Comparison of ENCODE assay signal across 14 cellular contexts in genomic region chr5:172838151-172838875, GRCh38. TPM values are rescaled to one million over a fixed set of nuclear protein-coding genes. Genes with fewer than 3 reads are reported as not detected.
DNase-seq lines count a peak whose midpoint lies in the region; ATAC-seq and FAIRE-seq lines count a peak whose summit lies in the region.
"Had no signal": no experiment of that assay in that cellular context is flagged by ENCODE, and none has a peak within 500 bp of the region (broad histone marks: within the 10 kb centered on the region; RNA-seq: fewer than 3 reads in every experiment).

No MANE protein-coding gene starts in this region.

- H3K36me3 Mint-ChIP-seq in activated CD4-positive, alpha-beta T cell treated with anti-CD3 and anti-CD28 coated beads, Interleukin-2, amount 10 ng/mL, durations not matched to agents 7 days and 5 days (ENCODE audit: low read depth), result peaks cover 13% of the 10 kb centered on the region
- peaks cover 2% of the 10 kb centered on the region for H3K36me3 Mint-ChIP-seq in T-helper 17 cell (ENCODE audit: low read depth)
- peaks cover 9% of the 10 kb centered on the region for H3K36me3 Mint-ChIP-seq in memory B cell

- no peak for FAIRE-seq in GM19239 (lab: Jason Lieb, UNC)
- FAIRE-seq: A204.1, TTC549 had no signal

- H3K27me3 Mint-ChIP-seq in activated CD4-positive, alpha-beta T cell treated with anti-CD3 and anti-CD28 coated beads, Interleukin-2, amount 10 ng/mL, durations not matched to agents 7 days and 5 days, result no peaks in the 10 kb centered on the region
- no peaks in the 10 kb centered on the region for H3K27me3 Mint-ChIP-seq in T-helper 17 cell
- H3K27me3 Mint-ChIP-seq in memory B cell, result no peaks in the 10 kb centered on the region

- H3K27ac ChIP-seq in temporal lobe (ENCODE audit: low read depth, low read length), result peak overlapping the region; percentile 17
- H3K27ac ChIP-seq: cardiac muscle cell, PC-9 had no signal

- CTCF ChIA-PET in activated CD4-positive, alpha-beta T cell treated with anti-CD3 and anti-CD28 coated beads, Interleukin-2, amount 10 ng/mL, durations not matched to agents 7 days and 5 days (lab: Charles Lee), result interaction anchor here (0.7 to 1.7 kb wide), 4 partner anchors 7 to 121 kb away, joined by 3 to 5 read pairs (median 4); partner anchors contain the start of gene RPL26L1

- no peaks in the 10 kb centered on the region for H3K9me3 Mint-ChIP-seq in activated CD4-positive, alpha-beta T cell treated with anti-CD3 and anti-CD28 coated beads, Interleukin-2, amount 10 ng/mL, durations not matched to agents 7 days and 5 days
- no peaks in the 10 kb centered on the region for H3K9me3 Mint-ChIP-seq in memory B cell
- H3K9me3 Mint-ChIP-seq: nephron had no signal

- peak overlapping the region; percentile 93 for H3K27ac Mint-ChIP-seq in activated CD4-positive, alpha-beta T cell treated with anti-CD3 and anti-CD28 coated beads, Interleukin-2, amount 10 ng/mL, durations not matched to agents 7 days and 5 days
- H3K27ac Mint-ChIP-seq in T-helper 17 cell (peak overlapping the region; percentile 96), memory B cell (peak overlapping the region; percentile 98)

- ATAC-seq in T-helper 17 cell (no peak), memory B cell (ENCODE audit: low read depth) (no peak), HG02981 (IDR thresholded peaks at IDR 0.05; ENCODE audit: unreplicated experiment) (no peak), HG03354 (IDR thresholded peaks at IDR 0.05; ENCODE audit: poor library complexity, severe bottlenecking, unreplicated experiment) (no peak)

- peaks cover 34% of the 10 kb centered on the region for H3K4me1 Mint-ChIP-seq in activated CD4-positive, alpha-beta T cell treated with anti-CD3 and anti-CD28 coated beads, Interleukin-2, amount 10 ng/mL, durations not matched to agents 7 days and 5 days
- H3K4me1 Mint-ChIP-seq in T-helper 17 cell, result peaks cover 26% of the 10 kb centered on the region
- peaks cover 37% of the 10 kb centered on the region for H3K4me1 Mint-ChIP-seq in memory B cell

- H3K9me3 ChIP-seq in T-helper 17 cell (ENCODE audit: control insufficient read depth, low read length, poor library complexity, severe bottlenecking), result no peaks in the 10 kb centered on the region

- no peak for DNase-seq in activated CD4-positive, alpha-beta T cell treated with anti-CD3 and anti-CD28 coated beads, Interleukin-2, amount 10 ng/mL, durations not matched to agents 7 days and 5 days
- no peak for DNase-seq in activated CD4-positive, alpha-beta T cell treated with anti-CD3 and anti-CD28 coated beads for 48 hours
- DNase-seq in T-helper 17 cell (no peak), memory B cell (ENCODE audit: low spot score in 2 of 2) (no peak), GM19239 (ENCODE audit: insufficient read length, low spot score) (no peak)
- DNase-seq: NCI-H1694 treated with DMSO at 0.1 percent for 48 hours, PC-9 had no signal

- POLR2A ChIA-PET in activated CD4-positive, alpha-beta T cell treated with anti-CD3 and anti-CD28 coated beads, Interleukin-2, amount 10 ng/mL, durations not matched to agents 7 days and 5 days (lab: Charles Lee), result no interaction called here

- no peak overlapping the region for H3K4me3 Mint-ChIP-seq in activated CD4-positive, alpha-beta T cell treated with anti-CD3 and anti-CD28 coated beads, Interleukin-2, amount 10 ng/mL, durations not matched to agents 7 days and 5 days
- H3K4me3 Mint-ChIP-seq in T-helper 17 cell (peak overlapping the region; percentile 50), memory B cell (peak overlapping the region; percentile 83)

RNA-seq across cellular contexts. Expression of gene ERGIC1, which starts 4.3 kb away (rescaled TPM):
- 10 to 100 TPM; 43.4 to 45.0 TPM for total RNA-seq in activated CD4-positive, alpha-beta T cell treated with anti-CD3 and anti-CD28 coated beads, Interleukin-2, amount 10 ng/mL, durations not matched to agents 7 days and 5 days
- total RNA-seq in T-helper 17 cell (10 to 100 TPM; 50.1 to 53.1 TPM), temporal lobe (31.2 TPM)
